ENCODE assay signal across 11 cellular contexts in the genomic region with DNA sequence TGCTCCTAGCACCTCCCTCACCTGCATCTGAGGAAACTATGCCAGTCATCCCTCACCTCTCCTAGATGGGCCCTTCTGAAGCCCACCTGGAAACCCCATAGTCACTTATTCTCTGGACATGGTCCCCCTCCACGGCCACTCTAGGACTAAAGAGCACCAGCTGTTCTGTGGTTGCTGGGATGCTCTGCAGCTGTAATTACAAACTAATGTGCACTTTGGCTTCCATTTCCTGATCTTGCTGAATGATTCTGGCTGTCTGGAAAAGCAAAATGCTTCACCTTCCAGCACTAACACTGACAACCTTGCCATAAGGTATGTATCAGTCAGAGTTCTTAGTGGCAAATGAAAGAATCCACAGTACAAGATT. TPM values are rescaled to one million over a fixed set of nuclear protein-coding genes. Genes with fewer than 3 reads are reported as not detected.
A peak's percentile ranks its signal among the peaks of the same experiment; 100 is the strongest.
DNase-seq lines count a peak whose midpoint lies in the region; ATAC-seq and TF ChIP-seq lines count a peak whose summit lies in the region.
"Had no signal": no experiment of that assay in that cellular context is flagged by ENCODE, and none has a peak within 500 bp of the region (broad histone marks: within the 10 kb centered on the region; RNA-seq: fewer than 3 reads in every experiment).

No MANE protein-coding gene starts in this region.

- intact Hi-C loops in heart left ventricle (cut with DNase I) = loop anchor here in 9 of 10 donors (1.0 to 10.0 kb wide), 8 partner anchors 82 to 399 kb away; a partner anchor contains a TSS

- H3K9ac ChIP-seq in adipocyte (ENCODE audit: low read length) = no peak overlapping the region

- H3K9me3 ChIP-seq in adipocyte (ENCODE audit: control insufficient read depth, low read length) (no peaks in the 10 kb centered on the region), heart left ventricle (no peaks in the 10 kb centered on the region)

- H3K27ac ChIP-seq in heart left ventricle = peak overlapping the region in 11 of 12 donors; percentile 39 to 88 (median 72)

- TF ChIP-seq CTCF in AG10803 (conservative IDR thresholded peaks at IDR 0.05; ENCODE audit: low read length) (no peak), heart left ventricle (IDR thresholded peaks at IDR 0.05) (no peak), GM10266 (IDR thresholded peaks at IDR 0.05; ENCODE audit: control insufficient read depth, insufficient read depth, low read depth, missing control alignments) (no peak)

- H3K4me1 ChIP-seq in adipocyte (ENCODE audit: control insufficient read depth, insufficient read depth, low read length) (peaks cover 7% of the 10 kb centered on the region), heart left ventricle (peaks cover 3 to 39% (median 24%) of the 10 kb centered on the region in 12 donors)

- H3K36me3 ChIP-seq in adipocyte (ENCODE audit: control insufficient read depth, insufficient read depth, low read length, severe bottlenecking) (no peaks in the 10 kb centered on the region), heart left ventricle (no peaks in the 10 kb centered on the region)

- H3K27me3 ChIP-seq in adipocyte (replicated peaks; ENCODE audit: control insufficient read depth, insufficient read depth, low read length) (no peaks in the 10 kb centered on the region), heart left ventricle (no peaks in the 10 kb centered on the region)

- DNase-seq in AG10803 (ENCODE audit: low read depth) (peak; percentile 58), adipocyte (ENCODE audit: low read depth) (peak; percentile 36), heart left ventricle (peak in 1 of 5 donors; percentile 37), pulmonary artery endothelial cell (ENCODE audit: low read depth, low spot score) (peak; percentile 20), NCI-H128 (lab: John Stamatoyannopoulos, UW; ENCODE audit: unreplicated experiment) (no peak), GM10266 (ENCODE audit: extremely low spot score) (no peak)
- DNase-seq: activated naive CD4-positive, alpha-beta T cell treated with Interleukin-2 at 50 U/mL for 16 hours; CD4-positive, alpha-beta memory T cell; NCI-H1105 had no signal

- 40 to 75% (median 54%) methylated on average over 1 of the region's 1 CpG for WGBS in heart left ventricle, 4 donors

- ATAC-seq in heart left ventricle = peak; percentile 21 to 64 (median 44)
- ATAC-seq in HG02610 (IDR thresholded peaks at IDR 0.05; ENCODE audit: unreplicated experiment) = no peak
- ATAC-seq in GM18867 (IDR thresholded peaks at IDR 0.05; ENCODE audit: unreplicated experiment) = no peak

- H3K4me3 ChIP-seq in AG10803 (ENCODE audit: low read length) = no peak overlapping the region
- no peak overlapping the region for H3K4me3 ChIP-seq in adipocyte (ENCODE audit: low read length)
- no peak overlapping the region for H3K4me3 ChIP-seq in heart left ventricle

- no peak for TF ChIP-seq POLR2A in heart left ventricle (IDR thresholded peaks at IDR 0.05)

RNA-seq across cellular contexts. Expression of a gene that starts 48.7 kb away (rescaled TPM):
- total RNA-seq in heart left ventricle = 10 to 100 TPM; 17.2 to 30.9 (median 21.7) TPM
- 10 to 100 TPM; 12.3 to 18.3 TPM for polyA plus RNA-seq in heart left ventricle
- total RNA-seq in pulmonary artery endothelial cell = 23.8 and 24.2 TPM in 2 replicates

Comparison
In these comparisons a context has a peak if more than half of its experiments do, and no peak if none do; other contexts are left out.
1. DNase-seq: peak in AG10803 (single experiment), adipocyte (single experiment) and pulmonary artery endothelial cell (single experiment); none in NCI-H128 (single experiment) and GM10266 (single experiment).
2. ATAC-seq: peak in heart left ventricle (4 of 4); none in HG02610 (single experiment) and GM18867 (single experiment).